Comparison of ENCODE assay signal across 8 cellular contexts in the genomic region with DNA sequence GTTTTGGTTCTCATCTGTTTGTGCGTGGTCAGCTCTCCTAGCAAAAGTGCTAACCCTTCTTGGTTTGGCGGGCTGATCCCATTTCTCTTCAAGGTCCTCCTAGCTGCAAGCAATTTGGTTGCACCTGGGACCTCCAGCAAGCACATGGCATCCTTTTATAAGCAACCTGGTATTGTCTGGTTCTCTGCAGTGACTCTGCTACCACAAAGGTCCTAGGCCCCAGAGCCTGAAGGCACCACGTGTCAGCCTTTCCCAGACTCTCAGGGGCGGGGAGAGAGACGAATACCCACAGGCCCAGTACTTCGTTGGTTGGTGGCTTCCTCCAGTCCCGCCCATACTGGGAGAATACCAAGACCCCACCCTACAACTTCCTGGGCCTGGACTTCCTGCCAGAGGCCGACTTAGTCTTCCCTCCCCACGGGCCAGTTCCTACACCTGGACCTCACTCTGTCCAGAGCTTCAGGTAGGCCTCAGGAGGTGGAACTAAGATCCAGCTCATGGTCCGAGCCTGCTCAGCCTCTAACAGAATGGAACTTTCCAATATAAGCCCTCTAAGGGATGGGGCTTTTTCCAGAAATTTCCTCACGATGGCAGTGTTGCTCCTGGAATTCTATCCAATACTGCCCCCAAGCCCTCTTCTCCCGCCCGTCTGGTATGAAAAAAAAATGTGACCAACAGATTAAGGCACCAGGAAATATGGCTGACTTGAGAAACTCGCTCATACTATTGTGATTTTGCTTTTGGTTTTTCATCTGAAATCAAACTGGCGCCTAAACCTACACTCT.
DNase-seq lines count a peak whose midpoint lies in the region; ATAC-seq and TF ChIP-seq lines count a peak whose summit lies in the region.

No MANE protein-coding gene starts in this region.

- ATAC-seq in GM23338 (peak; percentile 92), HG03025 (IDR thresholded peaks at IDR 0.05; ENCODE audit: low FRiP score, unreplicated experiment) (no peak)

- H3K27me3 Mint-ChIP-seq in GM23338 (ENCODE audit: insufficient read depth, low read depth, poor library complexity): no peaks in the 10 kb centered on the region

- in situ Hi-C loops in SK-MEL-5 (cut with HindIII; ENCODE audit: low pct_unique_long_range_greater_than_20kb, low sequenced_read_pairs): no loop called here

- H2AFZ ChIP-seq in GM23338: no peak overlapping the region
- H2AFZ ChIP-seq in MM.1S (ENCODE audit: low read length): peak overlapping the region; percentile 51; the same call in 1 of the 2 replicates

- no peaks in the 10 kb centered on the region for H3K9me2 ChIP-seq in GM23338 (ENCODE audit: insufficient read depth)
- H3K9me2 ChIP-seq in MM.1S (replicated peaks; ENCODE audit: insufficient read depth, low read length): no peaks in the 10 kb centered on the region

- peaks cover 30% of the 10 kb centered on the region; the same call in 2 of the 3 replicates for H3K4me1 Mint-ChIP-seq in GM23338

- H3K9me3 Mint-ChIP-seq in GM23338: no peaks in the 10 kb centered on the region; the same call in 1 of the 3 replicates

- peak overlapping the region; percentile 51 for H3K9ac ChIP-seq in MM.1S (ENCODE audit: low read length)

- H3K79me2 ChIP-seq in GM23338 (replicated peaks; ENCODE audit: insufficient read depth): peaks cover 47% of the 10 kb centered on the region
- peaks cover 42% of the 10 kb centered on the region for H3K79me2 ChIP-seq in MM.1S (ENCODE audit: low read length)

- H3K27me3 ChIP-seq in GM23338 (ENCODE audit: insufficient read depth): no peaks in the 10 kb centered on the region
- no peaks in the 10 kb centered on the region for H3K27me3 ChIP-seq in MM.1S (replicated peaks; ENCODE audit: insufficient read depth, low read length)

- TF ChIP-seq CTCF in GM23338 (conservative IDR thresholded peaks at IDR 0.05; ENCODE audit: low read depth in 2 of 2) (peak; percentile 42 to 75), MM.1S (IDR thresholded peaks at IDR 0.05; ENCODE audit: low read length) (peak; percentile 47), cardiac fibroblast (IDR thresholded peaks at IDR 0.05; ENCODE audit: low read depth, low read length) (peak; percentile 34)

- no peaks in the 10 kb centered on the region for H3K9me3 ChIP-seq in MM.1S (replicated peaks; ENCODE audit: insufficient read depth, low read length)

- DNase-seq in ELR (ENCODE audit: low read depth): peak; percentile 71
- DNase-seq in GM23338 (ENCODE audit: low spot score): peak; percentile 89
- DNase-seq in MM.1S: peak; percentile 92
- peak; percentile 94 for DNase-seq in SK-MEL-5 (ENCODE audit: low read depth, low spot score)
- DNase-seq in cardiac fibroblast (ENCODE audit: low read depth in 2 of 2): peak; percentile 80 to 88
- peak; percentile 95 for DNase-seq in islet precursor cell
- peak; percentile 39 to 48 for DNase-seq in stimulated activated CD4-positive, alpha-beta T cell treated with anti-CD3 and anti-CD28 coated beads, Interleukin-15, amount 100 ng/mL, for 48 hours (ENCODE audit: low read depth in 2 of 2)

- H3K36me3 ChIP-seq in GM23338 (ENCODE audit: insufficient read depth): no peaks in the 10 kb centered on the region; the same call in 1 of the 2 replicates
- H3K36me3 ChIP-seq in MM.1S (replicated peaks; ENCODE audit: insufficient read depth, low read length): no peaks in the 10 kb centered on the region

- H3K4me3 Mint-ChIP-seq in GM23338: peak overlapping the region; percentile 95

- H3K4me1 ChIP-seq in GM23338 (ENCODE audit: insufficient read depth) (peaks cover 22% of the 10 kb centered on the region; the same call in 1 of the 2 replicates), MM.1S (ENCODE audit: low read length) (peaks cover 18% of the 10 kb centered on the region)

- peaks cover 33% of the 10 kb centered on the region; the same call in 2 of the 3 replicates for H3K36me3 Mint-ChIP-seq in GM23338 (ENCODE audit: low read depth)

- H3K27ac ChIP-seq in GM23338 (ENCODE audit: low read depth) (peak overlapping the region; percentile 97), MM.1S (ENCODE audit: low read length) (peak overlapping the region; percentile 62)

- H3F3A ChIP-seq in GM23338 (replicated peaks; ENCODE audit: low read depth) (no peaks in the 10 kb centered on the region), MM.1S (ENCODE audit: insufficient read depth, low read length) (peaks cover 11% of the 10 kb centered on the region)

- H3K4me2 ChIP-seq in GM23338: peak overlapping the region; percentile 79
- peak overlapping the region; percentile 41 for H3K4me2 ChIP-seq in MM.1S (ENCODE audit: low read depth, low read length)

- H3K27ac Mint-ChIP-seq in GM23338: peak overlapping the region; percentile 100

- peak overlapping the region; percentile 74 for H3K4me3 ChIP-seq in GM23338
- H3K4me3 ChIP-seq in MM.1S (ENCODE audit: low read length): peak overlapping the region; percentile 67
- peak overlapping the region in 1 of 2 donors; percentile 51 for H3K4me3 ChIP-seq in cardiac fibroblast (replicated peaks in 1 of 2; ENCODE audit: low read depth in 2 of 2, low read length in 2 of 2)

- peaks cover 16% of the 10 kb centered on the region for H4K20me1 ChIP-seq in GM23338 (replicated peaks; ENCODE audit: insufficient read depth)
- no peaks in the 10 kb centered on the region for H4K20me1 ChIP-seq in MM.1S (ENCODE audit: insufficient read depth, low read length)

TF ChIP-seq in GM23338, 12 proteins besides CTCF, POLR2A, EP300 and RAD21:
- no peak for TF ChIP-seq EZH2phosphoT487 (IDR thresholded peaks at IDR 0.05; ENCODE audit: unreplicated experiment)
- no peak for TF ChIP-seq NANOG (IDR thresholded peaks at IDR 0.05; ENCODE audit: borderline replicate concordance)
- TF ChIP-seq JUNB (IDR thresholded peaks at IDR 0.05; ENCODE audit: unreplicated experiment): no peak
- TF ChIP-seq EZH2 (IDR thresholded peaks at IDR 0.05; ENCODE audit: low read depth, unreplicated experiment): no peak
- TF ChIP-seq ZNF462 (CRISPR knock-in tag; IDR thresholded peaks at IDR 0.05): peak; percentile 96
- peak; percentile 87 for TF ChIP-seq POLR2AphosphoS5 (IDR thresholded peaks at IDR 0.05; ENCODE audit: low read depth)
- no peak for TF ChIP-seq ZNF114 (CRISPR knock-in tag; IDR thresholded peaks at IDR 0.05)

Comparison
In these comparisons a context has a peak if more than half of its experiments do, and no peak if none do; other contexts are left out.
1. DNase-seq: peak in every context shown above with its lines; median percentile 95 in islet precursor cell; 94 in SK-MEL-5; 92 in MM.1S; 89 in GM23338; 84 in cardiac fibroblast; 71 in ELR; 44 in stimulated activated CD4-positive, alpha-beta T cell treated with anti-CD3 and anti-CD28 coated beads, Interleukin-15, amount 100 ng/mL, for 48 hours.